8 cellular contexts compared by ENCODE assay signal in genomic region chr5:180290568-180291233, GRCh38. TPM values are rescaled to one million over a fixed set of nuclear protein-coding genes. Genes with fewer than 3 reads are reported as not detected.
DNase-seq lines count a peak whose midpoint lies in the region; ATAC-seq and TF ChIP-seq lines count a peak whose summit lies in the region.

No MANE protein-coding gene starts in this region.

- no peaks in the 10 kb centered on the region for H3K27me3 ChIP-seq in mucosa of rectum (ENCODE audit: control insufficient read depth in 2 of 2, insufficient read depth in 2 of 2, low read length in 2 of 2)

- peak overlapping the region; percentile 70 to 81 for H3K4me3 ChIP-seq in mucosa of rectum (ENCODE audit: low read length in 2 of 2)

- no peak overlapping the region for H3K9ac ChIP-seq in mucosa of rectum (ENCODE audit: low read depth in 1 of 2, low read length in 2 of 2)

- H3K9me3 ChIP-seq in mucosa of rectum (ENCODE audit: control insufficient read depth in 2 of 2, low read length in 2 of 2): no peaks in the 10 kb centered on the region

- DNase-seq in stimulated activated naive CD8-positive, alpha-beta T cell treated with anti-CD3 and anti-CD28 coated beads, Interleukin-15, Interleukin-2, amounts not matched to agents 100 U/mL and 50 U/mL, for 24 hours: no peak
- DNase-seq in MCF 10A (ENCODE audit: unreplicated experiment) (peak; percentile 28), NCI-H1694 treated with DMSO at 0.1 percent for 48 hours (lab: John Stamatoyannopoulos, UW) (no peak), NCI-H187 treated with DMSO at 0.1 percent for 48 hours (lab: John Stamatoyannopoulos, UW) (no peak)

- peaks cover 0 to 3% of the 10 kb centered on the region in 2 donors for H3K36me3 ChIP-seq in mucosa of rectum (ENCODE audit: control insufficient read depth in 2 of 2, insufficient read depth in 2 of 2, low read length in 2 of 2)

- no peak for ATAC-seq in stimulated activated naive CD8-positive, alpha-beta T cell treated with anti-CD3 and anti-CD28 coated beads, Interleukin-15, Interleukin-2, amounts not matched to agents 100 U/mL and 50 U/mL, for 24 hours
- ATAC-seq in HG03025 (IDR thresholded peaks at IDR 0.05; ENCODE audit: low FRiP score, unreplicated experiment): no peak
- no peak for ATAC-seq in GM18873 (IDR thresholded peaks at IDR 0.05; ENCODE audit: low FRiP score, unreplicated experiment)

- POLR2A ChIA-PET in MCF 10A (lab: Yijun Ruan, JAX): interaction anchor here (0.6 to 2.5 kb wide), 21 partner anchors 8 to 916 kb away, joined by 3 to 12 read pairs (median 4); partner anchors contain the start of genes CNOT6 and RNF130

- H3K4me3 Mint-ChIP-seq in stimulated activated naive CD8-positive, alpha-beta T cell treated with anti-CD3 and anti-CD28 coated beads, Interleukin-15, Interleukin-2, amounts not matched to agents 100 ng/mL and 50 ng/mL, for 24 hours: peak overlapping the region; percentile 88
- H3K4me3 Mint-ChIP-seq in MCF 10A (ENCODE audit: unreplicated experiment): peak overlapping the region; percentile 71

- H3K27ac ChIP-seq in mucosa of rectum (ENCODE audit: low read depth in 2 of 2, low read length in 2 of 2): no peak overlapping the region

- H3K9me3 Mint-ChIP-seq in stimulated activated naive CD8-positive, alpha-beta T cell treated with anti-CD3 and anti-CD28 coated beads, Interleukin-15, Interleukin-2, amounts not matched to agents 100 ng/mL and 50 ng/mL, for 24 hours: no peaks in the 10 kb centered on the region
- no peaks in the 10 kb centered on the region for H3K9me3 Mint-ChIP-seq in MCF 10A (ENCODE audit: unreplicated experiment)

- no peak for TF ChIP-seq CTCF in MCF 10A (IDR thresholded peaks at IDR 0.05; ENCODE audit: unreplicated experiment)

- H3K4me1 Mint-ChIP-seq in stimulated activated naive CD8-positive, alpha-beta T cell treated with anti-CD3 and anti-CD28 coated beads, Interleukin-15, Interleukin-2, amounts not matched to agents 100 ng/mL and 50 ng/mL, for 24 hours (ENCODE audit: low read depth): peaks cover 30% of the 10 kb centered on the region
- H3K4me1 Mint-ChIP-seq in MCF 10A (ENCODE audit: insufficient read depth, unreplicated experiment): peaks cover 45% of the 10 kb centered on the region

- TSS peak; percentile 56 for BruUV-seq in MCF 10A (replicated peaks; lab: Mats Ljungman, UMichigan)

- H3K27ac Mint-ChIP-seq in stimulated activated naive CD8-positive, alpha-beta T cell treated with anti-CD3 and anti-CD28 coated beads, Interleukin-15, Interleukin-2, amounts not matched to agents 100 ng/mL and 50 ng/mL, for 24 hours: peak overlapping the region; percentile 63
- peak overlapping the region; percentile 17 for H3K27ac Mint-ChIP-seq in MCF 10A (ENCODE audit: low read depth, unreplicated experiment)

- H3K36me3 Mint-ChIP-seq in stimulated activated naive CD8-positive, alpha-beta T cell treated with anti-CD3 and anti-CD28 coated beads, Interleukin-15, Interleukin-2, amounts not matched to agents 100 ng/mL and 50 ng/mL, for 24 hours (ENCODE audit: low read depth): peaks cover 20% of the 10 kb centered on the region
- peaks cover 15% of the 10 kb centered on the region for H3K36me3 Mint-ChIP-seq in MCF 10A (ENCODE audit: insufficient read depth, unreplicated experiment)

- no peaks in the 10 kb centered on the region for H3K27me3 Mint-ChIP-seq in stimulated activated naive CD8-positive, alpha-beta T cell treated with anti-CD3 and anti-CD28 coated beads, Interleukin-15, Interleukin-2, amounts not matched to agents 100 ng/mL and 50 ng/mL, for 24 hours
- H3K27me3 Mint-ChIP-seq in MCF 10A (ENCODE audit: insufficient read depth, unreplicated experiment): no peaks in the 10 kb centered on the region

- CTCF ChIA-PET in MCF 10A (lab: Yijun Ruan, JAX): interaction anchor here (0.6 to 3.3 kb wide), 12 partner anchors 13 to 386 kb away, joined by 3 to 32 read pairs (median 4); no protein-coding TSS in a partner anchor

- H3K4me1 ChIP-seq in mucosa of rectum (ENCODE audit: control insufficient read depth in 2 of 2, insufficient read depth in 2 of 2, low read length in 2 of 2): peaks cover 8 to 11% of the 10 kb centered on the region in 2 donors

- intact Hi-C loops in MCF 10A (cut with micrococcal nuclease): no loop called here

RNA-seq across cellular contexts. Expression of gene MAPK9, which starts 1.2 kb away (rescaled TPM):
- 64.0 and 70.8 TPM in 2 replicates for total RNA-seq in MCF 10A (2022)
